8 cellular contexts compared by ENCODE assay signal in the genomic region with DNA sequence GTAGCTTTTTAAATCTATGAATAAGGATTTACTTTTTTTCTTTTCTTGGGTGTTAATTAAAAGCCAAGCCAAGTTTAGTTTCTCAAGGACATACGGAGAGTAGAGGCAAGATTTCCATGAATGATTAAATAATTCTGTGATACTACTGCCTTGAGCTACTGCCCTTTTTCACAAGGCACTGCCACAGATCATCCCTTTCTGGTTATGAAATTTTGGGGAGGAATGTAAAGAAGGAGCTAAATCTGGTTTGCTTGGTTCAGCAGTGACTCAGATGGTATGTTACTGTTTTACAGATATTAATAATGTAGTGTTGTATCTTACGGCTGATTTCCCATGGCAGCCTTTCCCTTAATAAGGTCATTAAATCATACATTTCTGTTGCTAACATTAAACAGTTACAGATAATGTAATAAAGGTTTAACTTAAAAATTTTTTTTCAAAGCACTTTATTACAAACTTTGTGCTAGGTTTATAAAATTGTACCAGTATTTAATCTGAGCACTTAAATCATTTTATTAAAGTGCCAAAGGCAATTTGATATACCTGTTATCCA. TPM values are rescaled to one million over a fixed set of nuclear protein-coding genes. Genes with fewer than 3 reads are reported as not detected.
DNase-seq lines count a peak whose midpoint lies in the region; ATAC-seq lines count a peak whose summit lies in the region.

No MANE protein-coding gene starts in this region.

- CTCF ChIA-PET in activated CD4-positive, alpha-beta T cell treated with anti-CD3 and anti-CD28 coated beads, Interleukin-2, amount 10 ng/mL, durations not matched to agents 7 days and 5 days (lab: Charles Lee) = interaction anchor here (0.9 to 1.7 kb wide), 2 partner anchors 23 to 36 kb away, joined by 4 to 6 read pairs; no protein-coding TSS in a partner anchor

- H3K9me3 ChIP-seq in thymus (ENCODE audit: control insufficient read depth) = no peaks in the 10 kb centered on the region

- H3K36me3 ChIP-seq in thymus (ENCODE audit: control insufficient read depth, insufficient read depth) = no peaks in the 10 kb centered on the region
- no peaks in the 10 kb centered on the region for H3K36me3 ChIP-seq in H7 (replicated peaks; ENCODE audit: control insufficient read depth, insufficient read depth, low read length)

- H3K27ac Mint-ChIP-seq in activated CD4-positive, alpha-beta T cell treated with anti-CD3 and anti-CD28 coated beads, Interleukin-2, amount 10 ng/mL, durations not matched to agents 7 days and 5 days = peak overlapping the region; percentile 100
- H3K27ac Mint-ChIP-seq in activated T-helper 1 cell treated with anti-CD3 and anti-CD28 coated beads, Interleukin-12 subunit alpha, Interleukin-12 subunit beta, Interleukin-2, Interleukin-4 antibody, amounts not matched to agents 30 ng/mL and 10 ng/mL and 1 ng/mL, durations not matched to agents 14 hours and 24 hours and 36 hours = peak overlapping the region; percentile 77
- peak overlapping the region; percentile 96 to 100 (median 98) for H3K27ac Mint-ChIP-seq in immature natural killer cell

- peaks cover 52% of the 10 kb centered on the region for H3K4me1 Mint-ChIP-seq in activated CD4-positive, alpha-beta T cell treated with anti-CD3 and anti-CD28 coated beads, Interleukin-2, amount 10 ng/mL, durations not matched to agents 7 days and 5 days
- H3K4me1 Mint-ChIP-seq in activated T-helper 1 cell treated with anti-CD3 and anti-CD28 coated beads, Interleukin-12 subunit alpha, Interleukin-12 subunit beta, Interleukin-2, Interleukin-4 antibody, amounts not matched to agents 30 ng/mL and 10 ng/mL and 1 ng/mL, durations not matched to agents 14 hours and 24 hours and 36 hours (ENCODE audit: low read depth) = peaks cover 53% of the 10 kb centered on the region
- H3K4me1 Mint-ChIP-seq in immature natural killer cell = peaks cover 61 to 77% of the 10 kb centered on the region in 2 donors

- WGBS in thymus = 86% methylated on average over 2 of the region's 2 CpGs

- no peaks in the 10 kb centered on the region for H3K27me3 Mint-ChIP-seq in activated CD4-positive, alpha-beta T cell treated with anti-CD3 and anti-CD28 coated beads, Interleukin-2, amount 10 ng/mL, durations not matched to agents 7 days and 5 days
- H3K27me3 Mint-ChIP-seq in activated T-helper 1 cell treated with anti-CD3 and anti-CD28 coated beads, Interleukin-12 subunit alpha, Interleukin-12 subunit beta, Interleukin-2, Interleukin-4 antibody, amounts not matched to agents 30 ng/mL and 10 ng/mL and 1 ng/mL, durations not matched to agents 14 hours and 24 hours and 36 hours (ENCODE audit: insufficient read depth) = no peaks in the 10 kb centered on the region
- H3K27me3 Mint-ChIP-seq in immature natural killer cell (ENCODE audit: low read depth in 3 of 3) = peaks cover 6 to 19% (median 8%) of the 10 kb centered on the region in 3 donors

- peaks cover 14% of the 10 kb centered on the region for H3K4me1 ChIP-seq in thymus (ENCODE audit: control insufficient read depth, insufficient read depth, low read length)

- ATAC-seq in HG02678 (IDR thresholded peaks at IDR 0.05; ENCODE audit: unreplicated experiment) = no peak

- DNase-seq in activated CD4-positive, alpha-beta T cell treated with anti-CD3 and anti-CD28 coated beads, Interleukin-2, amount 10 ng/mL, durations not matched to agents 7 days and 5 days = no peak
- DNase-seq in activated CD4-positive, alpha-beta T cell treated with anti-CD3 and anti-CD28 coated beads, Interleukin-2, amount 50 U/mL, for 48 hours = no peak
- no peak for DNase-seq in activated T-helper 1 cell treated with anti-CD3 and anti-CD28 coated beads, Interleukin-12 subunit alpha, Interleukin-12 subunit beta, Interleukin-2, Interleukin-4 antibody, amounts not matched to agents 30 ng/mL and 10 ng/mL and 1 ng/mL, durations not matched to agents 14 hours and 24 hours and 36 hours (ENCODE audit: low spot score)
- no peak for DNase-seq in immature natural killer cell
- no peak for DNase-seq in H7
- DNase-seq in Kasumi-1 (lab: John Stamatoyannopoulos, UW) = no peak

- H3K4me3 ChIP-seq in thymus (ENCODE audit: low read length) = peak overlapping the region; percentile 27
- no peak overlapping the region for H3K4me3 ChIP-seq in H7 (ENCODE audit: insufficient read depth, low read depth, low read length)

- no peaks in the 10 kb centered on the region for H3K9me3 Mint-ChIP-seq in activated CD4-positive, alpha-beta T cell treated with anti-CD3 and anti-CD28 coated beads, Interleukin-2, amount 10 ng/mL, durations not matched to agents 7 days and 5 days
- H3K9me3 Mint-ChIP-seq in activated T-helper 1 cell treated with anti-CD3 and anti-CD28 coated beads, Interleukin-12 subunit alpha, Interleukin-12 subunit beta, Interleukin-2, Interleukin-4 antibody, amounts not matched to agents 30 ng/mL and 10 ng/mL and 1 ng/mL, durations not matched to agents 14 hours and 24 hours and 36 hours = no peaks in the 10 kb centered on the region
- no peaks in the 10 kb centered on the region for H3K9me3 Mint-ChIP-seq in immature natural killer cell

- H3K36me3 Mint-ChIP-seq in activated CD4-positive, alpha-beta T cell treated with anti-CD3 and anti-CD28 coated beads, Interleukin-2, amount 10 ng/mL, durations not matched to agents 7 days and 5 days (ENCODE audit: low read depth) = peaks cover 21% of the 10 kb centered on the region
- H3K36me3 Mint-ChIP-seq in activated T-helper 1 cell treated with anti-CD3 and anti-CD28 coated beads, Interleukin-12 subunit alpha, Interleukin-12 subunit beta, Interleukin-2, Interleukin-4 antibody, amounts not matched to agents 30 ng/mL and 10 ng/mL and 1 ng/mL, durations not matched to agents 14 hours and 24 hours and 36 hours (ENCODE audit: low read depth) = peaks cover 7% of the 10 kb centered on the region
- peaks cover 0 to 3% (median 0%) of the 10 kb centered on the region in 3 donors for H3K36me3 Mint-ChIP-seq in immature natural killer cell

- POLR2A ChIA-PET in activated CD4-positive, alpha-beta T cell treated with anti-CD3 and anti-CD28 coated beads, Interleukin-2, amount 10 ng/mL, durations not matched to agents 7 days and 5 days (lab: Charles Lee) = no interaction called here

- H3K27ac ChIP-seq in thymus (ENCODE audit: low read depth) = no peak overlapping the region

- H3K4me3 Mint-ChIP-seq in activated CD4-positive, alpha-beta T cell treated with anti-CD3 and anti-CD28 coated beads, Interleukin-2, amount 10 ng/mL, durations not matched to agents 7 days and 5 days = peak overlapping the region; percentile 91
- peak overlapping the region; percentile 97 for H3K4me3 Mint-ChIP-seq in activated T-helper 1 cell treated with anti-CD3 and anti-CD28 coated beads, Interleukin-12 subunit alpha, Interleukin-12 subunit beta, Interleukin-2, Interleukin-4 antibody, amounts not matched to agents 30 ng/mL and 10 ng/mL and 1 ng/mL, durations not matched to agents 14 hours and 24 hours and 36 hours
- peak overlapping the region; percentile 94 to 99 (median 97) for H3K4me3 Mint-ChIP-seq in immature natural killer cell

- H3K27me3 ChIP-seq in thymus (ENCODE audit: control insufficient read depth, insufficient read depth) = no peaks in the 10 kb centered on the region
- no peaks in the 10 kb centered on the region for H3K27me3 ChIP-seq in H7 (ENCODE audit: control insufficient read depth, insufficient read depth, low read length)

- intact Hi-C loops in activated T-helper 1 cell treated with anti-CD3 and anti-CD28 coated beads, Interleukin-12 subunit alpha, Interleukin-12 subunit beta, Interleukin-2, Interleukin-4 antibody, amounts not matched to agents 30 ng/mL and 10 ng/mL and 1 ng/mL, durations not matched to agents 14 hours and 24 hours and 36 hours (cut with micrococcal nuclease) = no loop called here

RNA-seq across cellular contexts. Expression of gene WSB1, which starts 2.6 kb away (rescaled TPM):
- 100 to 1,000 TPM; 107 to 111 TPM for total RNA-seq in activated CD4-positive, alpha-beta T cell treated with anti-CD3 and anti-CD28 coated beads, Interleukin-2, amount 10 ng/mL, durations not matched to agents 7 days and 5 days
- 90.3 and 102 TPM in 2 replicates for total RNA-seq in activated T-helper 1 cell treated with anti-CD3 and anti-CD28 coated beads, Interleukin-12 subunit alpha, Interleukin-12 subunit beta, Interleukin-2, Interleukin-4 antibody, amounts not matched to agents 30 ng/mL and 10 ng/mL and 1 ng/mL, durations not matched to agents 14 hours and 24 hours and 36 hours
- 100 to 1,000 TPM; 163 to 253 (median 232) TPM for polyA plus RNA-seq in immature natural killer cell
- polyA plus RNA-seq in thymus = 125 TPM
- total RNA-seq in H7 (2014; rRNA removed; shearing (Covaris generic)) = 66.7 and 92.2 TPM in 2 replicates
